ENCODE assay signal across 8 cellular contexts in genomic region chr7:28093617-28094232, GRCh38.
A peak's percentile ranks its signal among the peaks of the same experiment; 100 is the strongest.
DNase-seq lines count a peak whose midpoint lies in the region; ATAC-seq and TF ChIP-seq lines count a peak whose summit lies in the region.

No MANE protein-coding gene starts in this region.

- H3K36me3 Mint-ChIP-seq in nephron (ENCODE audit: low read depth): no peaks in the 10 kb centered on the region

- peak; percentile 69 for DNase-seq in A673 (ENCODE audit: low spot score)
- DNase-seq in NCI-H345 treated with DMSO at 0.1 percent for 48 hours (lab: John Stamatoyannopoulos, UW; ENCODE audit: unreplicated experiment): peak; percentile 20
- peak; percentile 28 to 35 for DNase-seq in activated CD4-positive, alpha-beta T cell treated with anti-CD3 and anti-CD28 coated beads, Interleukin-2, amount 50 U/mL, for 24 hours (ENCODE audit: low read depth in 1 of 2, low spot score in 1 of 2)
- no peak for DNase-seq in esophagus squamous epithelium (lab: John Stamatoyannopoulos, UW)
- DNase-seq in thoracic aorta (ENCODE audit: low spot score): no peak

- H3K4me3 ChIP-seq in A673 (ENCODE audit: low read depth, low read length, poor library complexity, severe bottlenecking) (no peak overlapping the region), esophagus squamous epithelium (no peak overlapping the region), thoracic aorta (no peak overlapping the region)

- H3K36me3 ChIP-seq in A673 (ENCODE audit: insufficient read depth, low read length, poor library complexity, severe bottlenecking): no peaks in the 10 kb centered on the region
- H3K36me3 ChIP-seq in esophagus squamous epithelium: no peaks in the 10 kb centered on the region
- peaks cover 3% of the 10 kb centered on the region for H3K36me3 ChIP-seq in thoracic aorta

- BruUV-seq in A673 (replicated peaks; lab: Mats Ljungman, UMichigan): no TSS peak

- WGBS in esophagus squamous epithelium, 2 donors: 69 to 78% methylated on average over 8 to 9 of the region's 9 CpGs

- POLR2A ChIA-PET in A673 (lab: Charles Lee; ENCODE audit: low non-redundant PET): no interaction called here

- peaks cover 17% of the 10 kb centered on the region for H3K4me1 Mint-ChIP-seq in nephron

- H3K27me3 Mint-ChIP-seq in nephron (ENCODE audit: low read depth): no peaks in the 10 kb centered on the region

- H3K4me1 ChIP-seq in A673 (ENCODE audit: insufficient read depth, low read length, poor library complexity, severe bottlenecking) (no peaks in the 10 kb centered on the region), esophagus squamous epithelium (peaks cover 0 to 9% (median 5%) of the 10 kb centered on the region in 3 donors), thoracic aorta (ENCODE audit: control insufficient read depth in 1 of 2, low read depth in 2 of 2) (peaks cover 0 to 3% of the 10 kb centered on the region in 2 donors)

- CTCF ChIA-PET in A673 (lab: Charles Lee): interaction anchor here (0.6 to 1.5 kb wide), 6 partner anchors 25 to 909 kb away, joined by 3 to 8 read pairs (median 3); no protein-coding TSS in a partner anchor

- H3K27ac ChIP-seq in A673 (ENCODE audit: low read depth, low read length, poor library complexity, severe bottlenecking): no peak overlapping the region
- H3K27ac ChIP-seq in esophagus squamous epithelium: no peak overlapping the region
- no peak overlapping the region for H3K27ac ChIP-seq in thoracic aorta

- no peak overlapping the region for H3K27ac Mint-ChIP-seq in nephron

- intact Hi-C loops in A673 (cut with micrococcal nuclease; ENCODE audit: unreplicated experiment) (no loop called here), esophagus squamous epithelium (cut with DNase I) (no loop called here)

- TF ChIP-seq CTCF in A673 (conservative IDR thresholded peaks at IDR 0.05; ENCODE audit: low read depth, low read length): peak; percentile 80
- peak; percentile 58 for TF ChIP-seq CTCF in GM12874 (IDR thresholded peaks at IDR 0.05; ENCODE audit: insufficient read depth, low read depth, low read length)
- peak in 5 of 6 experiments; percentile 16 to 50 (median 42) for TF ChIP-seq CTCF in esophagus squamous epithelium (IDR thresholded peaks at IDR 0.05)
- peak; percentile 56 to 62 (median 60) for TF ChIP-seq CTCF in nephron (IDR thresholded peaks at IDR 0.05; ENCODE audit: unreplicated experiment in 3 of 3)
- TF ChIP-seq CTCF in thoracic aorta (IDR thresholded peaks at IDR 0.05): peak; percentile 39

- H3K9me3 ChIP-seq in A673 (ENCODE audit: low read depth, low read length, poor library complexity, severe bottlenecking) (no peaks in the 10 kb centered on the region), esophagus squamous epithelium (no peaks in the 10 kb centered on the region), thoracic aorta (no peaks in the 10 kb centered on the region)

- ATAC-seq in thoracic aorta (ENCODE audit: insufficient number of reproducible peaks, low FRiP score, low read depth): no peak
- ATAC-seq in HG03196 (IDR thresholded peaks at IDR 0.05; ENCODE audit: unreplicated experiment): no peak

- H3K27me3 ChIP-seq in A673 (replicated peaks; ENCODE audit: insufficient read depth, low read depth, low read length, poor library complexity) (peaks cover 7% of the 10 kb centered on the region), esophagus squamous epithelium (no peaks in the 10 kb centered on the region), thoracic aorta (replicated peaks; ENCODE audit: insufficient read depth) (no peaks in the 10 kb centered on the region)

- TF ChIP-seq POLR2A in esophagus squamous epithelium (IDR thresholded peaks at IDR 0.05): no peak

- H3K9me3 Mint-ChIP-seq in nephron: no peaks in the 10 kb centered on the region

- H3K4me3 Mint-ChIP-seq in nephron: no peak overlapping the region

Comparison
In these comparisons a context has a peak if more than half of its experiments do, and no peak if none do; other contexts are left out.
1. DNase-seq: peak in A673 (single experiment), NCI-H345 treated with DMSO at 0.1 percent for 48 hours (single experiment) and activated CD4-positive, alpha-beta T cell treated with anti-CD3 and anti-CD28 coated beads, Interleukin-2, amount 50 U/mL, for 24 hours (2 of 2); none in esophagus squamous epithelium (single experiment) and thoracic aorta (single experiment).
2. Peak in every context shown above with its lines, with median percentiles within 50 percentile points of each other: CTCF ChIP-seq.